Comparison of ENCODE assay signal across 8 cellular contexts in genomic region chr15:57732526-57733331, GRCh38. TPM values are rescaled to one million over a fixed set of nuclear protein-coding genes. Genes with fewer than 3 reads are reported as not detected.
DNase-seq lines count a peak whose midpoint lies in the region; ATAC-seq and TF ChIP-seq lines count a peak whose summit lies in the region.

No MANE protein-coding gene starts in this region.

- H3K4me3 ChIP-seq in AG10803 (ENCODE audit: low read length) (no peak overlapping the region), GM12875 (ENCODE audit: low read depth, low read length) (no peak overlapping the region)

- ATAC-seq in foreskin keratinocyte, result peak; percentile 44
- no peak for ATAC-seq in HG03045 (IDR thresholded peaks at IDR 0.05; ENCODE audit: unreplicated experiment)
- no peak for ATAC-seq in HG03095 (IDR thresholded peaks at IDR 0.05; ENCODE audit: unreplicated experiment)

- H3K27me3 ChIP-seq in foreskin keratinocyte, result no peaks in the 10 kb centered on the region

- TF ChIP-seq CTCF in AG10803 (conservative IDR thresholded peaks at IDR 0.05; ENCODE audit: low read length), result peak; percentile 92
- peak; percentile 82 for TF ChIP-seq CTCF in GM12875 (IDR thresholded peaks at IDR 0.05; ENCODE audit: borderline replicate concordance, insufficient read depth, low read depth, low read length)
- TF ChIP-seq CTCF in foreskin keratinocyte (conservative IDR thresholded peaks at IDR 0.05), result peak; percentile 82

- peaks cover 3% of the 10 kb centered on the region for H3K4me1 ChIP-seq in foreskin keratinocyte

- peak; percentile 45 for DNase-seq in AG10803 (ENCODE audit: low read depth)
- DNase-seq in NCI-H774 (lab: John Stamatoyannopoulos, UW), result peak; percentile 36
- peak; percentile 33 for DNase-seq in activated T-cell treated with anti-CD3 and anti-CD28 coated beads for 4 hours
- DNase-seq in foreskin keratinocyte, result peak in 1 of 2 donors; percentile 44
- DNase-seq in pons (ENCODE audit: low spot score), result peak; percentile 78

- no peak overlapping the region for H3K27ac ChIP-seq in foreskin keratinocyte

RNA-seq across cellular contexts. Expression of gene POLR2M, which starts 26.2 kb away (rescaled TPM):
- 43.4 and 55.6 TPM in 2 replicates for total RNA-seq in foreskin keratinocyte
- polyA plus RNA-seq in foreskin keratinocyte, result 13.2 and 14.0 TPM in 2 replicates
